ENCODE assay signal across 22 cellular contexts in genomic region chr18:2002604-2003003, GRCh38.
DNase-seq lines count a peak whose midpoint lies in the region; ATAC-seq, FAIRE-seq and TF ChIP-seq lines count a peak whose summit lies in the region.
"Had no signal": no experiment of that assay in that cellular context is flagged by ENCODE, and none has a peak within 500 bp of the region (broad histone marks: within the 10 kb centered on the region; RNA-seq: fewer than 3 reads in every experiment).

No MANE protein-coding gene starts in this region.

- H3K4me2 ChIP-seq in neural progenitor cell, result peak overlapping the region; percentile 19

- H3K36me3 Mint-ChIP-seq in endothelial cell (ENCODE audit: low read depth, unreplicated experiment), result no peaks in the 10 kb centered on the region
- H3K36me3 Mint-ChIP-seq in neural progenitor cell, result no peaks in the 10 kb centered on the region
- H3K36me3 Mint-ChIP-seq: activated naive CD4-positive, alpha-beta T cell treated with anti-CD3 and anti-CD28 coated beads, Interleukin-2, amount 50 U/mL, for 24 hours; CD4-positive, alpha-beta memory T cell; T-cell had no signal

- H3K27ac Mint-ChIP-seq in endothelial cell (ENCODE audit: unreplicated experiment), result peak overlapping the region; percentile 92
- no peak overlapping the region for H3K27ac Mint-ChIP-seq in neural progenitor cell
- H3K27ac Mint-ChIP-seq: activated naive CD4-positive, alpha-beta T cell treated with anti-CD3 and anti-CD28 coated beads, Interleukin-2, amount 50 U/mL, for 24 hours; CD4-positive, alpha-beta memory T cell; HFFc6; T-cell had no signal

- no peak for ATAC-seq in GM18858 (IDR thresholded peaks at IDR 0.05; ENCODE audit: unreplicated experiment)
- ATAC-seq: foreskin keratinocyte; stimulated activated naive CD8-positive, alpha-beta T cell treated with anti-CD3 and anti-CD28 coated beads, Interleukin-15, Interleukin-2, amounts not matched to agents 100 U/mL and 50 U/mL, for 24 hours; T-cell had no signal

- H3K4me3 ChIP-seq in HL-60 (replicated peaks; ENCODE audit: insufficient read depth, low read length) (no peak overlapping the region), neural progenitor cell (no peak overlapping the region)
- H3K4me3 ChIP-seq: dorsolateral prefrontal cortex, MG63, thyroid gland had no signal

- no peak overlapping the region for H3K4me3 Mint-ChIP-seq in endothelial cell (ENCODE audit: unreplicated experiment)
- no peak overlapping the region for H3K4me3 Mint-ChIP-seq in neural progenitor cell
- H3K4me3 Mint-ChIP-seq: activated naive CD4-positive, alpha-beta T cell treated with anti-CD3 and anti-CD28 coated beads, Interleukin-2, amount 50 U/mL, for 24 hours; CD4-positive, alpha-beta memory T cell; HFFc6; T-cell had no signal

- no peak overlapping the region for H3K9ac ChIP-seq in neural progenitor cell

- peak overlapping the region; percentile 74 for H2AFZ ChIP-seq in neural progenitor cell (replicated peaks)

- H3K27me3 ChIP-seq in HL-60 (ENCODE audit: insufficient read depth, poor library complexity, severe bottlenecking) (no peaks in the 10 kb centered on the region), neural progenitor cell (no peaks in the 10 kb centered on the region)
- H3K27me3 ChIP-seq: dorsolateral prefrontal cortex, foreskin keratinocyte, MG63, thyroid gland had no signal

- no peaks in the 10 kb centered on the region for H3K36me3 ChIP-seq in neural progenitor cell
- H3K36me3 ChIP-seq: MG63, thyroid gland had no signal

- peaks cover 2% of the 10 kb centered on the region for H3K27me3 Mint-ChIP-seq in endothelial cell (ENCODE audit: unreplicated experiment)
- H3K27me3 Mint-ChIP-seq in neural progenitor cell (ENCODE audit: insufficient read depth, low read depth), result no peaks in the 10 kb centered on the region
- H3K27me3 Mint-ChIP-seq: activated naive CD4-positive, alpha-beta T cell treated with anti-CD3 and anti-CD28 coated beads, Interleukin-2, amount 50 U/mL, for 24 hours; CD4-positive, alpha-beta memory T cell had no signal

- H3K9me3 Mint-ChIP-seq in endothelial cell (ENCODE audit: unreplicated experiment), result no peaks in the 10 kb centered on the region
- H3K9me3 Mint-ChIP-seq in neural progenitor cell, result no peaks in the 10 kb centered on the region
- H3K9me3 Mint-ChIP-seq: activated naive CD4-positive, alpha-beta T cell treated with anti-CD3 and anti-CD28 coated beads, Interleukin-2, amount 50 U/mL, for 24 hours; T-cell had no signal

- H3K4me1 ChIP-seq in neural progenitor cell, result peaks cover 12% of the 10 kb centered on the region
- H3K4me1 ChIP-seq: foreskin keratinocyte, thyroid gland had no signal

- H3K79me2 ChIP-seq in neural progenitor cell (ENCODE audit: low read depth), result no peaks in the 10 kb centered on the region

- FAIRE-seq in D721Med (lab: Jason Lieb, UNC), result no peak
- FAIRE-seq: islet of Langerhans had no signal

- H4K20me1 ChIP-seq in neural progenitor cell (ENCODE audit: low read depth), result no peaks in the 10 kb centered on the region

- DNase-seq in HL-60 (ENCODE audit: low read depth in 1 of 2, low spot score in 1 of 2) (peak; percentile 21 to 94), MV-4-11 (lab: John Stamatoyannopoulos, UW) (peak; percentile 65), endothelial cell (ENCODE audit: low spot score) (peak; percentile 21), neural progenitor cell (ENCODE audit: low spot score) (peak; percentile 45), D721Med (ENCODE audit: insufficient read length, low spot score) (no peak)
- no peak for DNase-seq in stimulated activated CD4-positive, alpha-beta T cell treated with anti-CD3 and anti-CD28 coated beads, Interleukin-2, amount 100 ng/mL, for 48 hours
- DNase-seq: activated CD4-positive, alpha-beta T cell treated with anti-CD3 and anti-CD28 coated beads for 48 hours; activated T-cell treated with anti-CD3 and anti-CD28 coated beads, Interleukin-2, amount 50 U/mL, for 48 hours; aorta; CD4-positive, alpha-beta memory T cell; dorsolateral prefrontal cortex; foreskin keratinocyte; HFFc6; MG63; occipital lobe; stimulated activated CD4-positive, alpha-beta T cell treated with anti-CD3 and anti-CD28 coated beads, Interleukin-4, amount 100 ng/mL, for 1 hour; stimulated activated naive CD8-positive, alpha-beta T cell treated with anti-CD3 and anti-CD28 coated beads, Interleukin-15, Interleukin-2, amounts not matched to agents 100 U/mL and 50 U/mL, for 24 hours; T-cell; thyroid gland had no signal

- peaks cover 21% of the 10 kb centered on the region for H3F3A ChIP-seq in neural progenitor cell (ENCODE audit: low read depth)

- H3K9me3 ChIP-seq in neural progenitor cell (ENCODE audit: low read depth), result no peaks in the 10 kb centered on the region
- H3K9me3 ChIP-seq: MG63, thyroid gland had no signal

- H3K4me1 Mint-ChIP-seq in endothelial cell (ENCODE audit: unreplicated experiment), result peaks cover 8% of the 10 kb centered on the region
- peaks cover 17% of the 10 kb centered on the region for H3K4me1 Mint-ChIP-seq in neural progenitor cell
- H3K4me1 Mint-ChIP-seq: activated naive CD4-positive, alpha-beta T cell treated with anti-CD3 and anti-CD28 coated beads, Interleukin-2, amount 50 U/mL, for 24 hours; CD4-positive, alpha-beta memory T cell; T-cell had no signal

- TF ChIP-seq CTCF in HL-60 (IDR thresholded peaks at IDR 0.05; ENCODE audit: insufficient read depth, low read length) (no peak), endothelial cell (IDR thresholded peaks at IDR 0.05; ENCODE audit: unreplicated experiment) (no peak), neural progenitor cell (IDR thresholded peaks at IDR 0.05) (no peak), D721Med (IDR thresholded peaks at IDR 0.05; ENCODE audit: insufficient read depth, missing control alignments) (no peak)

- peak overlapping the region; percentile 59 for H3K27ac ChIP-seq in HL-60 (replicated peaks)
- H3K27ac ChIP-seq in neural progenitor cell, result peak overlapping the region; percentile 86
- H3K27ac ChIP-seq: dorsolateral prefrontal cortex, foreskin keratinocyte, thyroid gland had no signal

Comparison
In these comparisons a context has a peak if more than half of its experiments do, and no peak if none do; other contexts are left out.
1. DNase-seq: peak in HL-60 (2 of 2), MV-4-11 (single experiment), endothelial cell (single experiment) and neural progenitor cell (single experiment); none in stimulated activated CD4-positive, alpha-beta T cell treated with anti-CD3 and anti-CD28 coated beads, Interleukin-2, amount 100 ng/mL, for 48 hours (0 of 2) and D721Med (single experiment).